ENCODE assay signal across 8 cellular contexts in genomic region chr6:77463881-77464867, GRCh38. TPM values are rescaled to one million over a fixed set of nuclear protein-coding genes. Genes with fewer than 3 reads are reported as not detected.
DNase-seq lines count a peak whose midpoint lies in the region; ATAC-seq and TF ChIP-seq lines count a peak whose summit lies in the region.
"Had no signal": no experiment of that assay in that cellular context is flagged by ENCODE, and none has a peak within 500 bp of the region (broad histone marks: within the 10 kb centered on the region; RNA-seq: fewer than 3 reads in every experiment).

No MANE protein-coding gene starts in this region.

- H3K27ac ChIP-seq in caudate nucleus (ENCODE audit: low read depth, low read length): peak overlapping the region; percentile 72
- no peak overlapping the region for H3K27ac ChIP-seq in testis

- H3K27me3 ChIP-seq in testis: no peaks in the 10 kb centered on the region

- H3K9me3 ChIP-seq in testis: no peaks in the 10 kb centered on the region

- peak; percentile 30 for DNase-seq in HuH-7 (ENCODE audit: low spot score)
- DNase-seq in caudate nucleus (lab: John Stamatoyannopoulos, UW): peak in 20 of 61 donors; percentile 10 to 62 (median 40)
- peak; percentile 62 for DNase-seq in left kidney (ENCODE audit: low read depth, low spot score)
- peak; percentile 59 for DNase-seq in testis
- DNase-seq in activated T-cell treated with anti-CD3 and anti-CD28 coated beads, Interleukin-2, amount 50 U/mL, for 4 hours: no peak
- no peak for DNase-seq in NCI-H2196 treated with DMSO at 0.1 percent for 48 hours (lab: John Stamatoyannopoulos, UW; ENCODE audit: unreplicated experiment)

- peaks cover 4% of the 10 kb centered on the region for H3K4me1 ChIP-seq in testis

- H3K4me1 Mint-ChIP-seq in activated T-cell treated with anti-CD3 and anti-CD28 coated beads, Interleukin-2, amount 50 U/mL, for 4 hours (ENCODE audit: low read depth): peaks cover 16% of the 10 kb centered on the region

- no peak for ATAC-seq in activated T-cell treated with anti-CD3 and anti-CD28 coated beads, Interleukin-2, amount 50 U/mL, for 4 hours
- ATAC-seq in HG03439 (IDR thresholded peaks at IDR 0.05; ENCODE audit: unreplicated experiment): no peak
- ATAC-seq: K562 had no signal

- peak overlapping the region; percentile 49 to 56 for H3K4me3 ChIP-seq in testis
- H3K4me3 ChIP-seq: K562 had no signal

- 3 to 7% methylated on average over 26 to 47 of the region's 61 CpGs for WGBS in testis, 2 donors

- no peak for TF ChIP-seq POLR2A in testis (IDR thresholded peaks at IDR 0.05)

- H3K9me3 Mint-ChIP-seq in activated T-cell treated with anti-CD3 and anti-CD28 coated beads, Interleukin-2, amount 50 U/mL, for 4 hours: no peaks in the 10 kb centered on the region

- no peak for TF ChIP-seq CTCF in testis (IDR thresholded peaks at IDR 0.05)

- no peak overlapping the region for H3K4me3 Mint-ChIP-seq in activated T-cell treated with anti-CD3 and anti-CD28 coated beads, Interleukin-2, amount 50 U/mL, for 4 hours

- intact Hi-C loops in testis (cut with DNase I; ENCODE audit: low total_unique reads): no loop called here

- H3K36me3 Mint-ChIP-seq in activated T-cell treated with anti-CD3 and anti-CD28 coated beads, Interleukin-2, amount 50 U/mL, for 4 hours (ENCODE audit: insufficient read depth): no peaks in the 10 kb centered on the region

- peaks cover 60% of the 10 kb centered on the region for H3K27me3 Mint-ChIP-seq in activated T-cell treated with anti-CD3 and anti-CD28 coated beads, Interleukin-2, amount 50 U/mL, for 4 hours (ENCODE audit: low read depth)

- no peaks in the 10 kb centered on the region for H3K36me3 ChIP-seq in testis (ENCODE audit: low read depth, missing control alignments)

RNA-seq across cellular contexts. Expression of gene HTR1B, which starts 0.9 kb away (rescaled TPM):
- 1 to 10 TPM; 2.5 to 4.7 TPM for total RNA-seq in testis
- 0.80 TPM for polyA plus RNA-seq in testis (ENCODE audit: insufficient read depth, low read depth, low replicate concordance)
- total RNA-seq in activated T-cell treated with anti-CD3 and anti-CD28 coated beads, Interleukin-2, amount 50 U/mL, for 4 hours: not detected
- total RNA-seq: K562 had no signal
- polyA plus RNA-seq: K562 had no signal

Comparison
In these comparisons a context has a peak if more than half of its experiments do, and no peak if none do; other contexts are left out.
1. DNase-seq: peak in HuH-7 (single experiment), left kidney (single experiment) and testis (single experiment); none in activated T-cell treated with anti-CD3 and anti-CD28 coated beads, Interleukin-2, amount 50 U/mL, for 4 hours (single experiment) and NCI-H2196 treated with DMSO at 0.1 percent for 48 hours (single experiment).